25 cellular contexts compared by ENCODE assay signal in genomic region chr3:193945126-193945525, GRCh38.
"Had no signal": no experiment of that assay in that cellular context is flagged by ENCODE, and none has a peak within 500 bp of the region (broad histone marks: within the 10 kb centered on the region; RNA-seq: fewer than 3 reads in every experiment).

No MANE protein-coding gene starts in this region.

- H3K4me1 Mint-ChIP-seq: activated B cell treated with CpG ODN at 0.5 μM for 24 hours; activated CD4-positive, alpha-beta T cell treated with anti-CD3 and anti-CD28 coated beads, Interleukin-2, amount 10 ng/mL, durations not matched to agents 24 days and 14 days; activated naive CD4-positive, alpha-beta T cell treated with anti-CD3 and anti-CD28 coated beads, Interleukin-2, amount 10 ng/mL, durations not matched to agents 7 days and 5 days; activated naive CD8-positive, alpha-beta T cell treated with anti-CD3 and anti-CD28 coated beads, Interleukin-2, amount 50 U/mL, for 24 hours; stimulated activated effector memory CD8-positive, alpha-beta T cell treated with anti-CD3 and anti-CD28 coated beads, Interleukin-12 subunit alpha, Interleukin-12 subunit beta, amount 100 ng/mL, for 72 hours had no signal

- H3K27me3 ChIP-seq: esophagus muscularis mucosa, thyroid gland had no signal

- H3K4me3 ChIP-seq: esophagus muscularis mucosa, lung, smooth muscle cell, thyroid gland had no signal

- H3K4me1 ChIP-seq: esophagus muscularis mucosa, thyroid gland had no signal

- H3K9me3 Mint-ChIP-seq: activated B cell treated with CpG ODN at 0.5 μM for 24 hours; activated CD4-positive, alpha-beta T cell treated with anti-CD3 and anti-CD28 coated beads, Interleukin-2, amount 10 ng/mL, durations not matched to agents 24 days and 14 days; activated naive CD4-positive, alpha-beta T cell treated with anti-CD3 and anti-CD28 coated beads, Interleukin-2, amount 10 ng/mL, durations not matched to agents 7 days and 5 days; activated naive CD8-positive, alpha-beta T cell treated with anti-CD3 and anti-CD28 coated beads, Interleukin-2, amount 50 U/mL, for 24 hours; nephron; stimulated activated effector memory CD8-positive, alpha-beta T cell treated with anti-CD3 and anti-CD28 coated beads, Interleukin-12 subunit alpha, Interleukin-12 subunit beta, amount 100 ng/mL, for 72 hours had no signal

- H3K36me3 ChIP-seq: esophagus muscularis mucosa, thyroid gland had no signal

- H3K9me3 ChIP-seq: esophagus muscularis mucosa, SK-N-SH, thyroid gland had no signal

- H3K36me3 Mint-ChIP-seq: activated naive CD4-positive, alpha-beta T cell treated with anti-CD3 and anti-CD28 coated beads, Interleukin-2, amount 10 ng/mL, durations not matched to agents 7 days and 5 days; stimulated activated effector memory CD8-positive, alpha-beta T cell treated with anti-CD3 and anti-CD28 coated beads, Interleukin-12 subunit alpha, Interleukin-12 subunit beta, amount 100 ng/mL, for 72 hours had no signal

- H3K27ac ChIP-seq: esophagus muscularis mucosa, thyroid gland had no signal

- DNase-seq: activated B cell treated with CpG ODN at 0.5 μM for 24 hours; activated CD4-positive, alpha-beta T cell treated with anti-CD3 and anti-CD28 coated beads, Interleukin-2, amount 10 ng/mL, durations not matched to agents 24 days and 14 days; activated CD8-positive, alpha-beta memory T cell treated with anti-CD3 and anti-CD28 coated beads for 24 hours; activated CD8-positive, alpha-beta memory T cell treated with anti-CD3 and anti-CD28 coated beads, Interleukin-2, amount 50 U/mL, for 48 hours; activated effector memory CD4-positive, alpha-beta T cell treated with Interleukin-2 at 50 U/mL for 16 hours; activated naive CD4-positive, alpha-beta T cell treated with anti-CD3 and anti-CD28 coated beads, Interleukin-2, amount 10 ng/mL, durations not matched to agents 7 days and 5 days; activated naive CD8-positive, alpha-beta T cell treated with anti-CD3 and anti-CD28 coated beads, Interleukin-2, amount 50 U/mL, for 24 hours; activated T-cell treated with anti-CD3 and anti-CD28 coated beads, Interleukin-2, amount 50 U/mL, for 48 hours; anterior cingulate cortex; cerebellar nuclear complex; effector CD4-positive, alpha-beta T cell; islet precursor cell; midbrain; occipital lobe; SK-N-SH; stimulated activated CD4-positive, alpha-beta T cell treated with anti-CD3 and anti-CD28 coated beads, Interleukin-4, amount 100 ng/mL, for 1 hour; T-helper 9 cell; thyroid gland had no signal

- H3K27ac Mint-ChIP-seq: activated CD4-positive, alpha-beta T cell treated with anti-CD3 and anti-CD28 coated beads, Interleukin-2, amount 10 ng/mL, durations not matched to agents 24 days and 14 days; activated naive CD4-positive, alpha-beta T cell treated with anti-CD3 and anti-CD28 coated beads, Interleukin-2, amount 10 ng/mL, durations not matched to agents 7 days and 5 days; activated naive CD8-positive, alpha-beta T cell treated with anti-CD3 and anti-CD28 coated beads, Interleukin-2, amount 50 U/mL, for 24 hours; nephron; progenitor cell of endocrine pancreas; stimulated activated effector memory CD8-positive, alpha-beta T cell treated with anti-CD3 and anti-CD28 coated beads, Interleukin-12 subunit alpha, Interleukin-12 subunit beta, amount 100 ng/mL, for 72 hours had no signal

- H3K4me3 Mint-ChIP-seq: activated B cell treated with CpG ODN at 0.5 μM for 24 hours; activated CD4-positive, alpha-beta T cell treated with anti-CD3 and anti-CD28 coated beads, Interleukin-2, amount 10 ng/mL, durations not matched to agents 24 days and 14 days; activated naive CD4-positive, alpha-beta T cell treated with anti-CD3 and anti-CD28 coated beads, Interleukin-2, amount 10 ng/mL, durations not matched to agents 7 days and 5 days; activated naive CD8-positive, alpha-beta T cell treated with anti-CD3 and anti-CD28 coated beads, Interleukin-2, amount 50 U/mL, for 24 hours; nephron; stimulated activated effector memory CD8-positive, alpha-beta T cell treated with anti-CD3 and anti-CD28 coated beads, Interleukin-12 subunit alpha, Interleukin-12 subunit beta, amount 100 ng/mL, for 72 hours had no signal

- ATAC-seq: activated naive CD8-positive, alpha-beta T cell treated with anti-CD3 and anti-CD28 coated beads, Interleukin-2, amount 50 U/mL, for 24 hours; left lobe of liver; stimulated activated effector memory CD8-positive, alpha-beta T cell treated with anti-CD3 and anti-CD28 coated beads, Interleukin-12 subunit alpha, Interleukin-12 subunit beta, amount 100 ng/mL, for 72 hours had no signal
